ENCODE assay signal across 17 cellular contexts in the genomic region with DNA sequence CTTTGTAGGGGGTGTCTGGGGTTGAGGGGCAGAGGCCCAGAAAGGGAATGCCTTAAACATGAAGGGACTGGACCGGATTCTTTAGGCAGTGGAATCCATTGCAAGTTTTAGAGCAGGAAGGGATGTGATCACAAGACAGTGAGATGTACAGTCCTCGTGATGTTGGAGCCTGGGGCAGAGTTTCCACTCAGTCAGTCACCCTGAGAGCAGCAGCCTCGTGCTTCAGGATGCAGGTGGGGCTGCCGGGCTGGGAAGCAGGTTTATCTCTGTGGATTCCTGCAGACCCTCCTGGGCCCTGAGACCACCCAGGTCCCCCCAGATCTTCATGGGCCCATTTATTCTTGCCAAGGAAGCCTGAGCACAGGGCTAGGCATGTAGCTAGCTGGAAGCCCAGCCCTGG. TPM values are rescaled to one million over a fixed set of nuclear protein-coding genes. Genes with fewer than 3 reads are reported as not detected.
DNase-seq lines count a peak whose midpoint lies in the region; ATAC-seq and TF ChIP-seq lines count a peak whose summit lies in the region.
"Had no signal": no experiment of that assay in that cellular context is flagged by ENCODE, and none has a peak within 500 bp of the region (broad histone marks: within the 10 kb centered on the region; RNA-seq: fewer than 3 reads in every experiment).

No MANE protein-coding gene starts in this region.

- no peaks in the 10 kb centered on the region for H3K79me2 ChIP-seq in OCI-LY7 (ENCODE audit: insufficient read depth, low read depth, low read length)

- H2AFZ ChIP-seq in OCI-LY7 (ENCODE audit: low read length), result no peak overlapping the region

- H3K4me3 Mint-ChIP-seq in activated T-cell treated with anti-CD3 and anti-CD28 coated beads, Interleukin-2, amount 50 U/mL, for 24 hours, result no peak overlapping the region
- H3K4me3 Mint-ChIP-seq: activated CD4-positive, alpha-beta T cell treated with anti-CD3 and anti-CD28 coated beads, Interleukin-2, amount 10 ng/mL, durations not matched to agents 7 days and 5 days had no signal

- no peak overlapping the region for H3K4me3 ChIP-seq in OCI-LY7 (ENCODE audit: low read depth, low read length, poor library complexity, severe bottlenecking)
- H3K4me3 ChIP-seq in tibial artery, result no peak overlapping the region
- H3K4me3 ChIP-seq: A549, esophagus squamous epithelium, heart right ventricle, pancreas had no signal

- CTCF ChIA-PET in OCI-LY7 (lab: Charles Lee; ENCODE audit: unreplicated experiment), result no interaction called here

- ATAC-seq in foreskin keratinocyte (peak; percentile 28), GM18511 (IDR thresholded peaks at IDR 0.05; ENCODE audit: unreplicated experiment) (no peak)
- ATAC-seq: A549, heart right ventricle had no signal

- H3K27ac ChIP-seq in OCI-LY7 (ENCODE audit: low read depth, low read length, poor library complexity, severe bottlenecking), result no peak overlapping the region
- H3K27ac ChIP-seq in foreskin keratinocyte, result no peak overlapping the region
- H3K27ac ChIP-seq in tibial artery, result peak overlapping the region; percentile 8 to 61
- H3K27ac ChIP-seq: pancreas had no signal

- H3K36me3 ChIP-seq in OCI-LY7 (ENCODE audit: insufficient read depth, low read length) (no peaks in the 10 kb centered on the region), tibial artery (peaks cover 4 to 11% (median 4%) of the 10 kb centered on the region in 3 donors)
- H3K36me3 ChIP-seq: pancreas had no signal

- peak overlapping the region; percentile 41 for H3K4me2 ChIP-seq in OCI-LY7 (ENCODE audit: low read length)
- H3K4me2 ChIP-seq: A549 had no signal

- no peaks in the 10 kb centered on the region for H3K27me3 ChIP-seq in foreskin keratinocyte
- H3K27me3 ChIP-seq in tibial artery, result no peaks in the 10 kb centered on the region
- H3K27me3 ChIP-seq: esophagus squamous epithelium, heart right ventricle, pancreas had no signal

- BruUV-seq in OCI-LY7 (replicated peaks; lab: Mats Ljungman, UMichigan), result no TSS peak

- no peaks in the 10 kb centered on the region for H4K20me1 ChIP-seq in OCI-LY7 (ENCODE audit: insufficient read depth, low read length)

- intact Hi-C loops in OCI-LY7 (cut with micrococcal nuclease; ENCODE audit: unreplicated experiment) (no loop called here), tibial artery (cut with DNase I; ENCODE audit: low total_unique reads) (no loop called here)

- H3K27ac Mint-ChIP-seq in activated T-cell treated with anti-CD3 and anti-CD28 coated beads, Interleukin-2, amount 50 U/mL, for 24 hours, result peak overlapping the region; percentile 61
- H3K27ac Mint-ChIP-seq: activated CD4-positive, alpha-beta T cell treated with anti-CD3 and anti-CD28 coated beads, Interleukin-2, amount 10 ng/mL, durations not matched to agents 7 days and 5 days; activated T-helper 2 cell treated with anti-CD3 and anti-CD28 coated beads, Interferon-gamma antibody, Interleukin-2, Interleukin-4, amounts not matched to agents 10 μg/mL and 5 μg/mL and 100 μg/mL, durations not matched to agents 14 hours and 24 hours and 36 hours had no signal

- POLR2A ChIA-PET in OCI-LY7 (lab: Charles Lee), result no interaction called here

- H3K27me3 Mint-ChIP-seq in activated T-cell treated with anti-CD3 and anti-CD28 coated beads, Interleukin-2, amount 50 U/mL, for 24 hours, result no peaks in the 10 kb centered on the region

- no peaks in the 10 kb centered on the region for H3K9me2 ChIP-seq in OCI-LY7 (ENCODE audit: insufficient read depth, low read length)

- no peaks in the 10 kb centered on the region for H3K9me3 Mint-ChIP-seq in activated T-cell treated with anti-CD3 and anti-CD28 coated beads, Interleukin-2, amount 50 U/mL, for 24 hours
- H3K9me3 Mint-ChIP-seq: activated CD4-positive, alpha-beta T cell treated with anti-CD3 and anti-CD28 coated beads, Interleukin-2, amount 10 ng/mL, durations not matched to agents 7 days and 5 days; activated T-helper 2 cell treated with anti-CD3 and anti-CD28 coated beads, Interferon-gamma antibody, Interleukin-2, Interleukin-4, amounts not matched to agents 10 μg/mL and 5 μg/mL and 100 μg/mL, durations not matched to agents 14 hours and 24 hours and 36 hours had no signal

- H3K9me3 ChIP-seq in OCI-LY7 (ENCODE audit: low read length), result no peaks in the 10 kb centered on the region
- no peaks in the 10 kb centered on the region for H3K9me3 ChIP-seq in tibial artery
- H3K9me3 ChIP-seq: A549, esophagus squamous epithelium, heart right ventricle, pancreas had no signal

- H3K4me1 ChIP-seq in OCI-LY7 (ENCODE audit: insufficient read depth, low read length, poor library complexity, severe bottlenecking) (peaks cover 37% of the 10 kb centered on the region), foreskin keratinocyte (no peaks in the 10 kb centered on the region), tibial artery (peaks cover 0 to 34% (median 20%) of the 10 kb centered on the region in 4 donors)
- H3K4me1 ChIP-seq: pancreas had no signal

- H3K36me3 Mint-ChIP-seq in activated T-cell treated with anti-CD3 and anti-CD28 coated beads, Interleukin-2, amount 50 U/mL, for 24 hours (ENCODE audit: low read depth), result peaks cover 11% of the 10 kb centered on the region

- DNase-seq in activated T-cell treated with anti-CD3 and anti-CD28 coated beads, Interleukin-2, amount 50 U/mL, for 24 hours, result no peak
- DNase-seq in activated T-cell treated with anti-CD3 and anti-CD28 coated beads, Interleukin-2, amount 50 U/mL, for 48 hours, result no peak
- no peak for DNase-seq in OCI-LY7 (ENCODE audit: low spot score)
- no peak for DNase-seq in foreskin keratinocyte
- DNase-seq in tibial artery, result no peak
- no peak for DNase-seq in activated CD4-positive, alpha-beta T cell treated with anti-CD3 and anti-CD28 coated beads for 4 hours
- DNase-seq in SIG-M5 treated with dmso at 0.1 percent for 504 hours (lab: John Stamatoyannopoulos, UW; ENCODE audit: unreplicated experiment), result no peak
- DNase-seq: activated CD4-positive, alpha-beta T cell treated with anti-CD3 and anti-CD28 coated beads, Interleukin-2, amount 10 ng/mL, durations not matched to agents 7 days and 5 days; anterior cingulate cortex; esophagus squamous epithelium; heart right ventricle; NCI-H2107; NCI-H774; pancreas had no signal

- peaks cover 68% of the 10 kb centered on the region for H3K4me1 Mint-ChIP-seq in activated T-cell treated with anti-CD3 and anti-CD28 coated beads, Interleukin-2, amount 50 U/mL, for 24 hours (ENCODE audit: low read depth)

- no peak for TF ChIP-seq CTCF in OCI-LY7 (conservative IDR thresholded peaks at IDR 0.05; ENCODE audit: low read length)
- no peak for TF ChIP-seq CTCF in foreskin keratinocyte (conservative IDR thresholded peaks at IDR 0.05)
- no peak for TF ChIP-seq CTCF in tibial artery (IDR thresholded peaks at IDR 0.05)

RNA-seq across cellular contexts. Expression of gene RIN3, which starts 38.5 kb away (rescaled TPM):
- total RNA-seq in OCI-LY7 (2014; rRNA removed; shearing (Covaris generic)), result not detected in 2 replicates
- total RNA-seq in OCI-LY7 (2022) (not detected in 2 replicates), foreskin keratinocyte (7.3 and 9.8 TPM in 2 replicates)
- 8.4 and 11.9 TPM in 2 replicates for polyA plus RNA-seq in foreskin keratinocyte

Comparison
In these comparisons a context has a peak if more than half of its experiments do, and no peak if none do; other contexts are left out.
1. H3K27ac ChIP-seq: peak in tibial artery (2 of 2); none in OCI-LY7 (single experiment) and foreskin keratinocyte (single experiment).